ENCODE assay signal across 1 cellular context in genomic region chr4:128349921-128350320, GRCh38.
TF ChIP-seq lines count a peak whose summit lies in the region.

No MANE protein-coding gene starts in this region.

TF ChIP-seq in HepG2, 621 proteins besides CTCF, POLR2A, EP300 and RAD21 (continued from another document and continues in another):
- TF ChIP-seq NFE2 (CRISPR knock-in tag; IDR thresholded peaks at IDR 0.05) (no peak), ZKSCAN5 (CRISPR knock-in tag; IDR thresholded peaks at IDR 0.05) (no peak), HDAC1 (CRISPR knock-in tag; IDR thresholded peaks at IDR 0.05) (peak; percentile 65; the same call in 1 of the 2 replicates), IRF2 (CRISPR knock-in tag; IDR thresholded peaks at IDR 0.05) (peak; percentile 58; the same call in 1 of the 2 replicates), ISX (CRISPR knock-in tag; conservative IDR thresholded peaks at IDR 0.05) (no peak), SMYD3 (CRISPR knock-in tag; IDR thresholded peaks at IDR 0.05) (no peak), ZNF253 (CRISPR knock-in tag; IDR thresholded peaks at IDR 0.05; ENCODE audit: borderline replicate concordance) (no peak), ZNF234 (CRISPR knock-in tag; conservative IDR thresholded peaks at IDR 0.05) (no peak), ZNF709 (CRISPR knock-in tag; IDR thresholded peaks at IDR 0.05) (no peak), HOXD1 (CRISPR knock-in tag; IDR thresholded peaks at IDR 0.05) (0 out of 2 replicates have a peak, but pooled peaks have one; percentile 64), EHMT2 (IDR thresholded peaks at IDR 0.05; ENCODE audit: borderline replicate concordance, low read depth, low read length) (peak; percentile 54; the same call in 1 of the 2 replicates), TRAFD1 (CRISPR knock-in tag; IDR thresholded peaks at IDR 0.05; ENCODE audit: borderline replicate concordance) (no peak), WIZ (CRISPR knock-in tag; IDR thresholded peaks at IDR 0.05) (no peak), RXRB (CRISPR knock-in tag; IDR thresholded peaks at IDR 0.05; ENCODE audit: borderline replicate concordance) (peak; percentile 85), RARA (CRISPR knock-in tag; IDR thresholded peaks at IDR 0.05) (peak; percentile 94), ZNF878 (CRISPR knock-in tag; IDR thresholded peaks at IDR 0.05) (no peak), POGK (CRISPR knock-in tag; conservative IDR thresholded peaks at IDR 0.05) (0 out of 2 replicates have a peak, but pooled peaks have one; percentile 24), DMAP1 (CRISPR knock-in tag; IDR thresholded peaks at IDR 0.05) (no peak), ZNF670 (CRISPR knock-in tag; IDR thresholded peaks at IDR 0.05; ENCODE audit: borderline replicate concordance) (peak; percentile 65; the same call in 1 of the 2 replicates), SOX6 (IDR thresholded peaks at IDR 0.05) (no peak), SOX6 (CRISPR knock-in tag; IDR thresholded peaks at IDR 0.05) (peak; percentile 84), ERF (CRISPR knock-in tag; IDR thresholded peaks at IDR 0.05) (peak; percentile 44; the same call in 1 of the 2 replicates), NCOR1 (IDR thresholded peaks at IDR 0.05; ENCODE audit: borderline replicate concordance, low read length) (peak; percentile 78; the same call in 1 of the 2 replicates), CEBPG (CRISPR knock-in tag; IDR thresholded peaks at IDR 0.05) (peak; percentile 93), NR1H2 (CRISPR knock-in tag; IDR thresholded peaks at IDR 0.05; ENCODE audit: borderline replicate concordance, low read depth) (no peak), ZNF672 (CRISPR knock-in tag; IDR thresholded peaks at IDR 0.05) (no peak), SNAPC4 (CRISPR knock-in tag; IDR thresholded peaks at IDR 0.05) (no peak), ATF7 (IDR thresholded peaks at IDR 0.05) (peak; percentile 94), ATF7 (CRISPR knock-in tag; IDR thresholded peaks at IDR 0.05) (peak; percentile 91; the same call in 1 of the 2 replicates), U2AF1 (optimal IDR thresholded peaks at IDR 0.05; ENCODE audit: low read depth, low read length) (no peak), HMG20B (CRISPR knock-in tag; conservative IDR thresholded peaks at IDR 0.05) (peak; percentile 78; the same call in 1 of the 2 replicates), FOXA1 (IDR thresholded peaks at IDR 0.05) (peak; percentile 85), FOXA1 (CRISPR knock-in tag; IDR thresholded peaks at IDR 0.05) (peak; percentile 97), TMF1 (CRISPR knock-in tag; IDR thresholded peaks at IDR 0.05; ENCODE audit: low read depth) (no peak)
- TF ChIP-seq, protein P1, sequence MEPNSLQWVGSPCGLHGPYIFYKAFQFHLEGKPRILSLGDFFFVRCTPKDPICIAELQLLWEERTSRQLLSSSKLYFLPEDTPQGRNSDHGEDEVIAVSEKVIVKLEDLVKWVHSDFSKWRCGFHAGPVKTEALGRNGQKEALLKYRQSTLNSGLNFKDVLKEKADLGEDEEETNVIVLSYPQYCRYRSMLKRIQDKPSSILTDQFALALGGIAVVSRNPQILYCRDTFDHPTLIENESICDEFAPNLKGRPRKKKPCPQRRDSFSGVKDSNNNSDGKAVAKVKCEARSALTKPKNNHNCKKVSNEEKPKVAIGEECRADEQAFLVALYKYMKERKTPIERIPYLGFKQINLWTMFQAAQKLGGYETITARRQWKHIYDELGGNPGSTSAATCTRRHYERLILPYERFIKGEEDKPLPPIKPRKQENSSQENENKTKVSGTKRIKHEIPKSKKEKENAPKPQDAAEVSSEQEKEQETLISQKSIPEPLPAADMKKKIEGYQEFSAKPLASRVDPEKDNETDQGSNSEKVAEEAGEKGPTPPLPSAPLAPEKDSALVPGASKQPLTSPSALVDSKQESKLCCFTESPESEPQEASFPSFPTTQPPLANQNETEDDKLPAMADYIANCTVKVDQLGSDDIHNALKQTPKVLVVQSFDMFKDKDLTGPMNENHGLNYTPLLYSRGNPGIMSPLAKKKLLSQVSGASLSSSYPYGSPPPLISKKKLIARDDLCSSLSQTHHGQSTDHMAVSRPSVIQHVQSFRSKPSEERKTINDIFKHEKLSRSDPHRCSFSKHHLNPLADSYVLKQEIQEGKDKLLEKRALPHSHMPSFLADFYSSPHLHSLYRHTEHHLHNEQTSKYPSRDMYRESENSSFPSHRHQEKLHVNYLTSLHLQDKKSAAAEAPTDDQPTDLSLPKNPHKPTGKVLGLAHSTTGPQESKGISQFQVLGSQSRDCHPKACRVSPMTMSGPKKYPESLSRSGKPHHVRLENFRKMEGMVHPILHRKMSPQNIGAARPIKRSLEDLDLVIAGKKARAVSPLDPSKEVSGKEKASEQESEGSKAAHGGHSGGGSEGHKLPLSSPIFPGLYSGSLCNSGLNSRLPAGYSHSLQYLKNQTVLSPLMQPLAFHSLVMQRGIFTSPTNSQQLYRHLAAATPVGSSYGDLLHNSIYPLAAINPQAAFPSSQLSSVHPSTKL (CRISPR knock-in tag; IDR thresholded peaks at IDR 0.05) = peak; percentile 96
- TF ChIP-seq, protein P2, sequence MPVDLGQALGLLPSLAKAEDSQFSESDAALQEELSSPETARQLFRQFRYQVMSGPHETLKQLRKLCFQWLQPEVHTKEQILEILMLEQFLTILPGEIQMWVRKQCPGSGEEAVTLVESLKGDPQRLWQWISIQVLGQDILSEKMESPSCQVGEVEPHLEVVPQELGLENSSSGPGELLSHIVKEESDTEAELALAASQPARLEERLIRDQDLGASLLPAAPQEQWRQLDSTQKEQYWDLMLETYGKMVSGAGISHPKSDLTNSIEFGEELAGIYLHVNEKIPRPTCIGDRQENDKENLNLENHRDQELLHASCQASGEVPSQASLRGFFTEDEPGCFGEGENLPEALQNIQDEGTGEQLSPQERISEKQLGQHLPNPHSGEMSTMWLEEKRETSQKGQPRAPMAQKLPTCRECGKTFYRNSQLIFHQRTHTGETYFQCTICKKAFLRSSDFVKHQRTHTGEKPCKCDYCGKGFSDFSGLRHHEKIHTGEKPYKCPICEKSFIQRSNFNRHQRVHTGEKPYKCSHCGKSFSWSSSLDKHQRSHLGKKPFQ (CRISPR knock-in tag; IDR thresholded peaks at IDR 0.05; ENCODE audit: insufficient replicate concordance) = no peak
- TF ChIP-seq, protein P3, sequence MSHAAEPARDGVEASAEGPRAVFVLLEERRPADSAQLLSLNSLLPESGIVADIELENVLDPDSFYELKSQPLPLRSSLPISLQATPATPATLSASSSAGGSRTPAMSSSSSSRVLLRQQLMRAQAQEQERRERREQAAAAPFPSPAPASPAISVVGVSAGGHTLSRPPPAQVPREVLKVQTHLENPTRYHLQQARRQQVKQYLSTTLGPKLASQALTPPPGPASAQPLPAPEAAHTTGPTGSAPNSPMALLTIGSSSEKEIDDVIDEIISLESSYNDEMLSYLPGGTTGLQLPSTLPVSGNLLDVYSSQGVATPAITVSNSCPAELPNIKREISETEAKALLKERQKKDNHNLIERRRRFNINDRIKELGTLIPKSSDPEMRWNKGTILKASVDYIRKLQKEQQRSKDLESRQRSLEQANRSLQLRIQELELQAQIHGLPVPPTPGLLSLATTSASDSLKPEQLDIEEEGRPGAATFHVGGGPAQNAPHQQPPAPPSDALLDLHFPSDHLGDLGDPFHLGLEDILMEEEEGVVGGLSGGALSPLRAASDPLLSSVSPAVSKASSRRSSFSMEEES (CRISPR knock-in tag; IDR thresholded peaks at IDR 0.05) = peak; percentile 25; the same call in 1 of the 2 replicates
- TF ChIP-seq, protein P4, sequence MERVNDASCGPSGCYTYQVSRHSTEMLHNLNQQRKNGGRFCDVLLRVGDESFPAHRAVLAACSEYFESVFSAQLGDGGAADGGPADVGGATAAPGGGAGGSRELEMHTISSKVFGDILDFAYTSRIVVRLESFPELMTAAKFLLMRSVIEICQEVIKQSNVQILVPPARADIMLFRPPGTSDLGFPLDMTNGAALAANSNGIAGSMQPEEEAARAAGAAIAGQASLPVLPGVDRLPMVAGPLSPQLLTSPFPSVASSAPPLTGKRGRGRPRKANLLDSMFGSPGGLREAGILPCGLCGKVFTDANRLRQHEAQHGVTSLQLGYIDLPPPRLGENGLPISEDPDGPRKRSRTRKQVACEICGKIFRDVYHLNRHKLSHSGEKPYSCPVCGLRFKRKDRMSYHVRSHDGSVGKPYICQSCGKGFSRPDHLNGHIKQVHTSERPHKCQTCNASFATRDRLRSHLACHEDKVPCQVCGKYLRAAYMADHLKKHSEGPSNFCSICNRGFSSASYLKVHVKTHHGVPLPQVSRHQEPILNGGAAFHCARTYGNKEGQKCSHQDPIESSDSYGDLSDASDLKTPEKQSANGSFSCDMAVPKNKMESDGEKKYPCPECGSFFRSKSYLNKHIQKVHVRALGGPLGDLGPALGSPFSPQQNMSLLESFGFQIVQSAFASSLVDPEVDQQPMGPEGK (CRISPR knock-in tag; IDR thresholded peaks at IDR 0.05) = 0 out of 2 replicates have a peak, but pooled peaks have one; percentile 19
